Comparison of ENCODE assay signal across 8 cellular contexts in the genomic region with DNA sequence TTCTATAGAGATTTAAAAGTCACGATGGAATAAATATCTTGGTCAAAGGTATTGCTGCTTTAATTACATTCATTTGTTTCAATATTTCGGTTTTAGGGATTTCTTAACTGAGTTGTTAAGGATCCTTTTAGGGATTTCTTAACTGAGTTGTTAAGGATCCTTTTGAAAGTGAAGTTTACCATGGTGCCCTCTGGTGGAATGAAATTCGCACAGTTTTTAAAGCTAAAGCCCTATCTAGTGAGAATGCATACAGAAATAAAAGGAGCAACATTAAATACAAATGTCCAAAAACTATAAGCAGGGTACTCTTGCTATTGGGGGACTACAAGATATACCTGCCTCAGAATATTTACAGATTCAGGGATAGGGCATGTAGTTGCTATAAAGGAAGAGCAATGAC.
DNase-seq lines count a peak whose midpoint lies in the region; ATAC-seq and TF ChIP-seq lines count a peak whose summit lies in the region.

No MANE protein-coding gene starts in this region.

- no peak for TF ChIP-seq POLR2A in vagina (IDR thresholded peaks at IDR 0.05)

- ATAC-seq in stimulated activated naive CD8-positive, alpha-beta T cell treated with anti-CD3 and anti-CD28 coated beads, Interleukin-15, Interleukin-2, amounts not matched to agents 100 U/mL and 50 U/mL, for 24 hours, result no peak

- H3K27ac ChIP-seq in vagina, result peak overlapping the region; percentile 72

- H3K4me3 ChIP-seq in astrocyte of the spinal cord (ENCODE audit: low read depth, low read length), result no peak overlapping the region
- H3K4me3 ChIP-seq in vagina, result no peak overlapping the region

- CTCF ChIA-PET in activated CD4-positive, alpha-beta memory T cell treated with anti-CD3 and anti-CD28 coated beads, Interleukin-2, amount 10 ng/mL, durations not matched to agents 7 days and 5 days (lab: Charles Lee), result interaction anchor here (0.8 to 6.7 kb wide), 24 partner anchors 11 to 598 kb away, joined by 3 to 52 read pairs (median 3); a partner anchor contains a TSS
- CTCF ChIA-PET in activated CD4-positive, alpha-beta memory T cell treated with anti-CD3 and anti-CD28 coated beads for 36 hours (lab: Charles Lee), result interaction anchor here (0.5 to 3.1 kb wide), 19 partner anchors 12 to 571 kb away, joined by 3 to 34 read pairs (median 4); a partner anchor contains a TSS

- H3K27ac Mint-ChIP-seq in activated CD4-positive, alpha-beta memory T cell treated with anti-CD3 and anti-CD28 coated beads, Interleukin-2, amount 10 ng/mL, durations not matched to agents 7 days and 5 days, result no peak overlapping the region
- H3K27ac Mint-ChIP-seq in activated CD4-positive, alpha-beta memory T cell treated with anti-CD3 and anti-CD28 coated beads for 36 hours, result no peak overlapping the region

- no peaks in the 10 kb centered on the region for H3K9me3 ChIP-seq in vagina

- peaks cover 19% of the 10 kb centered on the region for H3K36me3 Mint-ChIP-seq in activated CD4-positive, alpha-beta memory T cell treated with anti-CD3 and anti-CD28 coated beads, Interleukin-2, amount 10 ng/mL, durations not matched to agents 7 days and 5 days (ENCODE audit: low read depth)
- H3K36me3 Mint-ChIP-seq in activated CD4-positive, alpha-beta memory T cell treated with anti-CD3 and anti-CD28 coated beads for 36 hours, result peaks cover 4% of the 10 kb centered on the region

- H3K27me3 ChIP-seq in vagina, result no peaks in the 10 kb centered on the region

- POLR2A ChIA-PET in activated CD4-positive, alpha-beta memory T cell treated with anti-CD3 and anti-CD28 coated beads, Interleukin-2, amount 10 ng/mL, durations not matched to agents 7 days and 5 days (lab: Charles Lee), result interaction anchor here (0.7 to 8.4 kb wide), 5 partner anchors 118 to 571 kb away, joined by 3 to 136 read pairs (median 6); a partner anchor contains a TSS
- POLR2A ChIA-PET in activated CD4-positive, alpha-beta memory T cell treated with anti-CD3 and anti-CD28 coated beads for 36 hours (lab: Charles Lee), result interaction anchor here (1.3 to 1.6 kb wide), 2 partner anchors 298 to 527 kb away, joined by 3 to 10 read pairs; a partner anchor contains a TSS

- peaks cover 22% of the 10 kb centered on the region for H3K4me1 Mint-ChIP-seq in activated CD4-positive, alpha-beta memory T cell treated with anti-CD3 and anti-CD28 coated beads, Interleukin-2, amount 10 ng/mL, durations not matched to agents 7 days and 5 days
- peaks cover 12% of the 10 kb centered on the region for H3K4me1 Mint-ChIP-seq in activated CD4-positive, alpha-beta memory T cell treated with anti-CD3 and anti-CD28 coated beads for 36 hours (ENCODE audit: low read depth)

- H3K4me3 Mint-ChIP-seq in activated CD4-positive, alpha-beta memory T cell treated with anti-CD3 and anti-CD28 coated beads, Interleukin-2, amount 10 ng/mL, durations not matched to agents 7 days and 5 days, result no peak overlapping the region
- H3K4me3 Mint-ChIP-seq in activated CD4-positive, alpha-beta memory T cell treated with anti-CD3 and anti-CD28 coated beads for 36 hours, result no peak overlapping the region

- peak; percentile 20 for DNase-seq in activated CD4-positive, alpha-beta memory T cell treated with anti-CD3 and anti-CD28 coated beads, Interleukin-2, amount 10 ng/mL, durations not matched to agents 7 days and 5 days
- DNase-seq in activated CD4-positive, alpha-beta memory T cell treated with anti-CD3 and anti-CD28 coated beads for 36 hours, result no peak
- DNase-seq in MV-4-11 (lab: John Stamatoyannopoulos, UW) (peak; percentile 60), astrocyte of the spinal cord (ENCODE audit: low read depth, low spot score) (peak; percentile 79), kidney tubule cell (ENCODE audit: low spot score) (peak; percentile 57), vagina (ENCODE audit: extremely low spot score in 2 of 2) (no peak), SHP77 treated with DMSO at 0.1 percent for 48 hours (lab: John Stamatoyannopoulos, UW) (no peak)
- no peak for DNase-seq in stimulated activated naive CD8-positive, alpha-beta T cell treated with anti-CD3 and anti-CD28 coated beads, Interleukin-15, Interleukin-2, amounts not matched to agents 100 U/mL and 50 U/mL, for 24 hours

- intact Hi-C loops in activated CD4-positive, alpha-beta memory T cell treated with anti-CD3 and anti-CD28 coated beads for 36 hours (cut with micrococcal nuclease), result loop anchor here (1.0 to 2.0 kb wide), 2 partner anchors 273 to 529 kb away; no protein-coding TSS in a partner anchor
- intact Hi-C loops in vagina (cut with DNase I), result loop anchor here (2.0 kb wide), 1 partner anchor 527 kb away; a partner anchor contains a TSS

- H3K36me3 ChIP-seq in vagina, result no peaks in the 10 kb centered on the region

- H3K9me3 Mint-ChIP-seq in activated CD4-positive, alpha-beta memory T cell treated with anti-CD3 and anti-CD28 coated beads, Interleukin-2, amount 10 ng/mL, durations not matched to agents 7 days and 5 days, result no peaks in the 10 kb centered on the region
- peaks cover 4% of the 10 kb centered on the region for H3K9me3 Mint-ChIP-seq in activated CD4-positive, alpha-beta memory T cell treated with anti-CD3 and anti-CD28 coated beads for 36 hours

- H3K27me3 Mint-ChIP-seq in activated CD4-positive, alpha-beta memory T cell treated with anti-CD3 and anti-CD28 coated beads, Interleukin-2, amount 10 ng/mL, durations not matched to agents 7 days and 5 days, result no peaks in the 10 kb centered on the region
- no peaks in the 10 kb centered on the region for H3K27me3 Mint-ChIP-seq in activated CD4-positive, alpha-beta memory T cell treated with anti-CD3 and anti-CD28 coated beads for 36 hours

- TF ChIP-seq CTCF in astrocyte of the spinal cord (IDR thresholded peaks at IDR 0.05; ENCODE audit: low read depth, low read length) (peak; percentile 65), vagina (IDR thresholded peaks at IDR 0.05) (peak in 2 of 3 experiments; percentile 34 to 41)

- peaks cover 49% of the 10 kb centered on the region for H3K4me1 ChIP-seq in vagina

- in situ Hi-C loops in astrocyte of the spinal cord (cut with HindIII; ENCODE audit: low sequenced_read_pairs), result no loop called here

Comparison
In these comparisons a context has a peak if more than half of its experiments do, and no peak if none do; other contexts are left out.
1. DNase-seq: peak in activated CD4-positive, alpha-beta memory T cell treated with anti-CD3 and anti-CD28 coated beads, Interleukin-2, amount 10 ng/mL, durations not matched to agents 7 days and 5 days (single experiment), MV-4-11 (single experiment), astrocyte of the spinal cord (single experiment) and kidney tubule cell (single experiment); none in activated CD4-positive, alpha-beta memory T cell treated with anti-CD3 and anti-CD28 coated beads for 36 hours (single experiment), vagina (0 of 2), stimulated activated naive CD8-positive, alpha-beta T cell treated with anti-CD3 and anti-CD28 coated beads, Interleukin-15, Interleukin-2, amounts not matched to agents 100 U/mL and 50 U/mL, for 24 hours (single experiment) and SHP77 treated with DMSO at 0.1 percent for 48 hours (single experiment).